ENCODE assay signal across 8 cellular contexts in the genomic region with DNA sequence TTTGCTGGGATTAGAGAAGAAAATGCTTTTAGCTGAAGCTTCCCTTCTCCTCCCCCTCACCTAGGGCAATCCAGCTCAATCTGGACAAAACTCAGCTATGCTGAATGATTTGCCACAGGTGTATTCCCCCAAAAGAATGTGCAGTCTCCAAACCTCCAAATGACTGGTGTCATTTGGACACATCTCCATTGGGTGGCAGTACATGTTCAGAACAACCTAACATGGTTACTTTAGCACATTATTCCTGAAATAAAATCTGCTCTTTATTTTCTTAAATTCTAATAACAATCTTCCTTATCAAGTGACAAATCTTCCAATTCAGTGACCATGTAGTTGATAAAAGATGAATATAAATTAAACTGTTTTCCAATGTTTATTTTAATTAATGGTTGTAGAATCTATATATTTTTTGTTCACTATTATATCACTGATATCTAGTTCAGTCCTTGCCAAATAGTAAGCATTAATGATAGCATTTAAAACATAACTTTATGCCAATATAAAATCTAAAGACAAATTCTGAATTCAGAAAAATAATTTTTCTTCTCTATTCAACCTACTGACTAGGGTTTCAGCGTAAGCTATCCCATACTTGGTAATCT.
A peak's percentile ranks its signal among the peaks of the same experiment; 100 is the strongest.
DNase-seq lines count a peak whose midpoint lies in the region; ATAC-seq, FAIRE-seq and TF ChIP-seq lines count a peak whose summit lies in the region.

No MANE protein-coding gene starts in this region.

- no peak for ATAC-seq in HG02970 (IDR thresholded peaks at IDR 0.05; ENCODE audit: low FRiP score, unreplicated experiment)

- H3K9me3 ChIP-seq in kidney (ENCODE audit: control insufficient read depth in 1 of 2, low read length in 2 of 2), result no peaks in the 10 kb centered on the region

- intact Hi-C loops in kidney (cut with DNase I), result no loop called here

- no peak overlapping the region for H3K27ac ChIP-seq in 22Rv1
- no peak overlapping the region for H3K27ac ChIP-seq in kidney (ENCODE audit: low read depth in 2 of 2, low read length in 2 of 2)

- no peaks in the 10 kb centered on the region for H3K4me1 ChIP-seq in kidney (ENCODE audit: control insufficient read depth in 1 of 2, insufficient read depth in 1 of 2, low read depth in 1 of 2, low read length in 2 of 2)

- H3K9ac ChIP-seq in kidney (ENCODE audit: low read length in 2 of 2), result no peak overlapping the region

- peak; percentile 17 to 43 for DNase-seq in Kasumi-1 (lab: John Stamatoyannopoulos, UW)
- peak; percentile 36 for DNase-seq in amniotic epithelial cell (ENCODE audit: low read depth)
- no peak for DNase-seq in kidney
- DNase-seq in activated effector memory CD4-positive, alpha-beta T cell treated with anti-CD3 and anti-CD28 coated beads, Interleukin-2, amount 50 U/mL, for 16 hours, result no peak
- no peak for DNase-seq in T-helper 9 cell

- H3K36me3 ChIP-seq in kidney (ENCODE audit: control insufficient read depth in 1 of 2, insufficient read depth in 2 of 2, low read length in 2 of 2), result no peaks in the 10 kb centered on the region

- no peak overlapping the region for H3K4me3 ChIP-seq in kidney (ENCODE audit: low read length in 2 of 2)

- FAIRE-seq in G401.6 (lab: Jason Lieb, UNC), result peak; percentile 41
- peak; percentile 88 for FAIRE-seq in kidney (lab: Jason Lieb, UNC)

- peak; percentile 75 for TF ChIP-seq CTCF in 22Rv1 (IDR thresholded peaks at IDR 0.05)
- TF ChIP-seq CTCF in kidney (IDR thresholded peaks at IDR 0.05; ENCODE audit: borderline replicate concordance, extremely low read depth, insufficient read depth), result peak; percentile 56

Comparison
In these comparisons a context has a peak if more than half of its experiments do, and no peak if none do; other contexts are left out.
1. DNase-seq: peak in Kasumi-1 (2 of 2) and amniotic epithelial cell (single experiment); none in kidney (single experiment), activated effector memory CD4-positive, alpha-beta T cell treated with anti-CD3 and anti-CD28 coated beads, Interleukin-2, amount 50 U/mL, for 16 hours (single experiment) and T-helper 9 cell (single experiment).